In genomic region chr13:29540334-29540733, GRCh38 we compare ENCODE assay signal across 22 cellular contexts. TPM values are rescaled to one million over a fixed set of nuclear protein-coding genes. Genes with fewer than 3 reads are reported as not detected.
A peak's percentile ranks its signal among the peaks of the same experiment; 100 is the strongest.
DNase-seq lines count a peak whose midpoint lies in the region; FAIRE-seq and TF ChIP-seq lines count a peak whose summit lies in the region.
"Had no signal": no experiment of that assay in that cellular context is flagged by ENCODE, and none has a peak within 500 bp of the region (broad histone marks: within the 10 kb centered on the region; RNA-seq: fewer than 3 reads in every experiment).

No MANE protein-coding gene starts in this region.

- H3K4me2 ChIP-seq in OCI-LY1 (ENCODE audit: low read length) (no peak overlapping the region), H1 (ENCODE audit: insufficient read depth in 1 of 2, low read depth in 2 of 2, low read length in 2 of 2) (peak overlapping the region; percentile 20 to 30; a peak in 1 of 4 replicates), trophoblast cell (ENCODE audit: low read length) (no peak overlapping the region)
- H3K4me2 ChIP-seq: KMS-11 had no signal

- peak overlapping the region; percentile 69 for H3K27ac Mint-ChIP-seq in activated CD4-positive, alpha-beta memory T cell treated with anti-CD3 and anti-CD28 coated beads for 36 hours
- no peak overlapping the region for H3K27ac Mint-ChIP-seq in activated CD4-positive, alpha-beta memory T cell treated with anti-CD3 and anti-CD28 coated beads, Interleukin-2, amount 10 ng/mL, durations not matched to agents 7 days and 5 days

- H3F3A ChIP-seq in OCI-LY1 (ENCODE audit: insufficient read depth, low read length), result no peaks in the 10 kb centered on the region

- H2BK15ac ChIP-seq in H1 (ENCODE audit: low read length), result no peak overlapping the region

- TF ChIP-seq POLR2A in H1 (IDR thresholded peaks at IDR 0.05; ENCODE audit: control extremely low read depth in 1 of 2, low read depth in 2 of 2, low read length in 2 of 2), result no peak

- H3K9me2 ChIP-seq in OCI-LY1 (ENCODE audit: low read depth, low read length), result no peaks in the 10 kb centered on the region

- H3K9me3 ChIP-seq in OCI-LY1 (ENCODE audit: low read length) (no peaks in the 10 kb centered on the region), H1 (ENCODE audit: insufficient read depth in 2 of 2, low read depth in 1 of 2, low read length in 1 of 2) (no peaks in the 10 kb centered on the region), trophoblast cell (ENCODE audit: insufficient read depth, low read depth, low read length) (peaks cover 2% of the 10 kb centered on the region)
- H3K9me3 ChIP-seq: Caco-2 had no signal

- intact Hi-C loops in activated CD4-positive, alpha-beta memory T cell treated with anti-CD3 and anti-CD28 coated beads for 36 hours (cut with micrococcal nuclease), result no loop called here

- no peak overlapping the region for H4K5ac ChIP-seq in H1 (ENCODE audit: insufficient read length, low read depth, low read length)

- H3K27me3 Mint-ChIP-seq in activated CD4-positive, alpha-beta memory T cell treated with anti-CD3 and anti-CD28 coated beads for 36 hours, result no peaks in the 10 kb centered on the region
- no peaks in the 10 kb centered on the region for H3K27me3 Mint-ChIP-seq in activated CD4-positive, alpha-beta memory T cell treated with anti-CD3 and anti-CD28 coated beads, Interleukin-2, amount 10 ng/mL, durations not matched to agents 7 days and 5 days
- H3K27me3 Mint-ChIP-seq: CD4-positive, CD25-positive, alpha-beta regulatory T cell had no signal

- H2AFZ ChIP-seq in OCI-LY1 (ENCODE audit: low read length) (no peak overlapping the region), H1 (ENCODE audit: low read length) (no peak overlapping the region), trophoblast cell (ENCODE audit: insufficient read depth, low read length, poor library complexity) (no peak overlapping the region)

- peaks cover 29% of the 10 kb centered on the region for H3K36me3 Mint-ChIP-seq in activated CD4-positive, alpha-beta memory T cell treated with anti-CD3 and anti-CD28 coated beads for 36 hours
- H3K36me3 Mint-ChIP-seq in activated CD4-positive, alpha-beta memory T cell treated with anti-CD3 and anti-CD28 coated beads, Interleukin-2, amount 10 ng/mL, durations not matched to agents 7 days and 5 days (ENCODE audit: low read depth), result peaks cover 19% of the 10 kb centered on the region

- TF ChIP-seq RAD21 in H1 (IDR thresholded peaks at IDR 0.05 in 1 of 2, conservative IDR thresholded peaks at IDR 0.05 in 1 of 2; ENCODE audit: low read depth in 2 of 2, low read length in 2 of 2), result no peak

- no peak for TF ChIP-seq EP300 in H1 (IDR thresholded peaks at IDR 0.05; ENCODE audit: borderline replicate concordance in 1 of 2, low read depth in 2 of 2, low read length in 2 of 2)

- H3K79me2 ChIP-seq in OCI-LY1 (ENCODE audit: insufficient read depth, low read length), result peaks cover 26% of the 10 kb centered on the region
- peaks cover 3 to 93% of the 10 kb centered on the region in 2 experiments for H3K79me2 ChIP-seq in H1 (ENCODE audit: control insufficient read depth in 1 of 2, insufficient read depth in 2 of 2, low read length in 2 of 2)
- peaks cover 2% of the 10 kb centered on the region for H3K79me2 ChIP-seq in trophoblast cell (ENCODE audit: control insufficient read depth, insufficient read depth, low read length, poor library complexity)

- WGBS in H1 (ENCODE audit: extremely low coverage in 1 of 2, insufficient coverage in 1 of 2, insufficient read length in 1 of 2, insufficient replicate concordance in 2 of 2, low coverage in 1 of 2, low lambda C conversion rate in 2 of 2, missing lambda C conversion rate in 1 of 2), 2 experiments, result 61% methylated on average over 5 of the region's 5 CpGs; no CpG with 5 or more reads in 1 of the 2 experiments
- no CpG with 5 or more reads among the region's 5 CpGs for WGBS in trophoblast cell (ENCODE audit: extremely low coverage, insufficient coverage, insufficient read length)

- H2BK20ac ChIP-seq in H1 (ENCODE audit: low read length), result no peak overlapping the region

- H3K9ac ChIP-seq in OCI-LY1 (ENCODE audit: low read length) (no peak overlapping the region), H1 (replicated peaks in 1 of 4; ENCODE audit: extremely low read depth in 1 of 4, low read depth in 3 of 4, low read length in 3 of 4) (no peak overlapping the region), trophoblast cell (ENCODE audit: low read length) (no peak overlapping the region)
- H3K9ac ChIP-seq: KMS-11 had no signal

- H2BK5ac ChIP-seq in H1 (ENCODE audit: low read depth, low read length) (peak overlapping the region; percentile 35; the same call in 1 of the 2 replicates), trophoblast cell (ENCODE audit: low read depth, low read length, poor library complexity) (no peak overlapping the region)

- no peak overlapping the region for H3K18ac ChIP-seq in H1 (ENCODE audit: extremely low read depth, low read length)
- H3K18ac ChIP-seq in trophoblast cell (ENCODE audit: low read length), result no peak overlapping the region

- peak overlapping the region; percentile 16 for H3K27ac ChIP-seq in OCI-LY1 (ENCODE audit: low read depth, low read length, poor library complexity, severe bottlenecking)
- H3K27ac ChIP-seq in H1 (ENCODE audit: low read depth, low read length), result no peak overlapping the region
- H3K27ac ChIP-seq in trophoblast cell (ENCODE audit: low read depth, low read length), result peak overlapping the region; percentile 9
- H3K27ac ChIP-seq: KMS-11 had no signal

- no peak overlapping the region for H3K4me3 Mint-ChIP-seq in activated CD4-positive, alpha-beta memory T cell treated with anti-CD3 and anti-CD28 coated beads for 36 hours
- no peak overlapping the region for H3K4me3 Mint-ChIP-seq in activated CD4-positive, alpha-beta memory T cell treated with anti-CD3 and anti-CD28 coated beads, Interleukin-2, amount 10 ng/mL, durations not matched to agents 7 days and 5 days
- H3K4me3 Mint-ChIP-seq: CD4-positive, CD25-positive, alpha-beta regulatory T cell had no signal

- H3K4ac ChIP-seq in H1 (replicated peaks; ENCODE audit: insufficient read length, low read depth, low read length), result no peak overlapping the region
- H3K4ac ChIP-seq in trophoblast cell (ENCODE audit: low read depth, low read length), result no peak overlapping the region

- H2BK120ac ChIP-seq in H1 (replicated peaks; ENCODE audit: low read depth, low read length) (no peak overlapping the region), trophoblast cell (ENCODE audit: insufficient read depth, low read length, poor library complexity) (no peak overlapping the region)

- H4K91ac ChIP-seq in H1 (replicated peaks; ENCODE audit: insufficient read length, low read length) (no peak overlapping the region), trophoblast cell (ENCODE audit: low read depth, low read length) (no peak overlapping the region)

- no peaks in the 10 kb centered on the region for H3K23me2 ChIP-seq in H1 (ENCODE audit: low read depth, low read length)

- H3K4me1 Mint-ChIP-seq in activated CD4-positive, alpha-beta memory T cell treated with anti-CD3 and anti-CD28 coated beads for 36 hours (ENCODE audit: low read depth), result peaks cover 42% of the 10 kb centered on the region
- H3K4me1 Mint-ChIP-seq in activated CD4-positive, alpha-beta memory T cell treated with anti-CD3 and anti-CD28 coated beads, Interleukin-2, amount 10 ng/mL, durations not matched to agents 7 days and 5 days, result peaks cover 51% of the 10 kb centered on the region

- H3K9me3 Mint-ChIP-seq in activated CD4-positive, alpha-beta memory T cell treated with anti-CD3 and anti-CD28 coated beads for 36 hours, result no peaks in the 10 kb centered on the region
- no peaks in the 10 kb centered on the region for H3K9me3 Mint-ChIP-seq in activated CD4-positive, alpha-beta memory T cell treated with anti-CD3 and anti-CD28 coated beads, Interleukin-2, amount 10 ng/mL, durations not matched to agents 7 days and 5 days
- H3K9me3 Mint-ChIP-seq: CD4-positive, CD25-positive, alpha-beta regulatory T cell had no signal

- H4K20me1 ChIP-seq in OCI-LY1 (ENCODE audit: insufficient read depth, low read length) (no peaks in the 10 kb centered on the region), H1 (replicated peaks in 1 of 2; ENCODE audit: control insufficient read depth in 1 of 2, insufficient read depth in 2 of 2, low read length in 2 of 2) (peaks cover 20 to 28% of the 10 kb centered on the region in 2 experiments)

- POLR2A ChIA-PET in activated CD4-positive, alpha-beta memory T cell treated with anti-CD3 and anti-CD28 coated beads for 36 hours (lab: Charles Lee), result no interaction called here
- POLR2A ChIA-PET in activated CD4-positive, alpha-beta memory T cell treated with anti-CD3 and anti-CD28 coated beads, Interleukin-2, amount 10 ng/mL, durations not matched to agents 7 days and 5 days (lab: Charles Lee), result no interaction called here
- POLR2A ChIA-PET in H1 (lab: Charles Lee; ENCODE audit: partially characterized antibody), result interaction anchor here (0.9 to 1.8 kb wide), 3 partner anchors 13 to 55 kb away, joined by 3 to 5 read pairs (median 3); partner anchors contain the start of gene SLC7A1

- no peak for DNase-seq in activated CD4-positive, alpha-beta memory T cell treated with anti-CD3 and anti-CD28 coated beads for 36 hours
- DNase-seq in activated CD4-positive, alpha-beta memory T cell treated with anti-CD3 and anti-CD28 coated beads, Interleukin-2, amount 10 ng/mL, durations not matched to agents 7 days and 5 days, result no peak
- DNase-seq in H1 (ENCODE audit: low read depth in 1 of 2, low spot score in 2 of 2) (no peak), trophoblast cell (peak; percentile 40 to 51), HCEC 1CT (no peak), NCI-H345 (lab: John Stamatoyannopoulos, UW) (no peak)
- DNase-seq in stimulated activated CD8-positive, alpha-beta memory T cell treated with anti-CD3 and anti-CD28 coated beads, Interleukin-4, amount 100 ng/mL, for 48 hours, result no peak
- DNase-seq: 8988T; Caco-2; EL; GOT3; MV-4-11; NCI-H1694 treated with DMSO at 0.1 percent for 48 hours; NCI-H510A; NCI-H748 treated with DMSO at 0.1 percent for 48 hours; NK-92 treated with Interleukin-12 subunit alpha and Interleukin-12 subunit beta, amount 100 ng/mL, for 24 hours; OCI-M1; SIG-M5 had no signal

- FAIRE-seq in H1 (lab: Jason Lieb, UNC), result no peak
- FAIRE-seq: GM12878 had no signal

- TF ChIP-seq CTCF in OCI-LY1 (IDR thresholded peaks at IDR 0.05; ENCODE audit: low read length) (no peak), H1 (IDR thresholded peaks at IDR 0.05; ENCODE audit: control extremely low read depth in 1 of 3, insufficient read depth in 1 of 3, low read depth in 1 of 3, low read length in 3 of 3) (no peak)

- H3K4me1 ChIP-seq in OCI-LY1 (ENCODE audit: insufficient read depth, low read length, severe bottlenecking) (peaks cover 39% of the 10 kb centered on the region), H1 (replicated peaks in 1 of 4; ENCODE audit: control insufficient read depth in 3 of 4, insufficient read depth in 4 of 4, low read length in 3 of 4) (peaks cover 2 to 13% (median 8%) of the 10 kb centered on the region in 4 experiments; a peak in 6 of 7 replicates), trophoblast cell (ENCODE audit: control insufficient read depth in 1 of 2, insufficient read depth in 2 of 2, low read length in 2 of 2) (peaks cover 32 to 50% of the 10 kb centered on the region in 2 experiments)
- H3K4me1 ChIP-seq: Caco-2 had no signal

- H3K27me3 ChIP-seq in OCI-LY1 (ENCODE audit: insufficient read depth, low read length) (no peaks in the 10 kb centered on the region), H1 (replicated peaks in 1 of 4; ENCODE audit: control insufficient read depth in 3 of 4, extremely low read depth in 1 of 4, insufficient read depth in 3 of 4, low read length in 3 of 4) (no peaks in the 10 kb centered on the region), trophoblast cell (ENCODE audit: insufficient read depth, low read length) (no peaks in the 10 kb centered on the region)

- no peak overlapping the region for H4K8ac ChIP-seq in H1 (ENCODE audit: extremely low read depth, insufficient read depth, low read length)
- H4K8ac ChIP-seq in trophoblast cell (ENCODE audit: low read depth, low read length), result no peak overlapping the region

- H3K23ac ChIP-seq in H1 (ENCODE audit: insufficient read length) (no peak overlapping the region), trophoblast cell (ENCODE audit: low read length) (no peak overlapping the region)

- H3K79me1 ChIP-seq in H1 (ENCODE audit: low read depth, low read length) (peaks cover 29% of the 10 kb centered on the region), trophoblast cell (ENCODE audit: low read length) (peaks cover 6% of the 10 kb centered on the region)

- H3K36me3 ChIP-seq in OCI-LY1 (ENCODE audit: insufficient read depth, low read length) (peaks cover 56% of the 10 kb centered on the region; the same call in 1 of the 2 replicates), H1 (ENCODE audit: control insufficient read depth in 2 of 4, insufficient read depth in 4 of 4, low read length in 3 of 4) (peaks cover 0 to 18% (median 4%) of the 10 kb centered on the region in 4 experiments; a peak in 4 of 8 replicates), trophoblast cell (ENCODE audit: control insufficient read depth in 1 of 2, insufficient read depth in 2 of 2, low read length in 2 of 2) (peaks cover 12 to 16% of the 10 kb centered on the region in 2 experiments)

- H2BK12ac ChIP-seq in H1 (ENCODE audit: low read depth, low read length), result no peak overlapping the region
- no peak overlapping the region for H2BK12ac ChIP-seq in trophoblast cell (ENCODE audit: low read length)

- H3K4me3 ChIP-seq in OCI-LY1 (ENCODE audit: low read depth, low read length, poor library complexity, severe bottlenecking) (no peak overlapping the region), H1 (ENCODE audit: extremely low read depth in 1 of 4, insufficient read depth in 2 of 4, low read depth in 3 of 4, low read length in 4 of 4) (no peak overlapping the region), trophoblast cell (ENCODE audit: low read depth, low read length) (no peak overlapping the region)
- H3K4me3 ChIP-seq: GM12878 had no signal

- no peak overlapping the region for H4K12ac ChIP-seq in trophoblast cell (ENCODE audit: low read depth, low read length)

- H3K14ac ChIP-seq in H1 (ENCODE audit: insufficient read length) (no peak overlapping the region), trophoblast cell (ENCODE audit: low read length) (no peak overlapping the region)

- no peak overlapping the region for H3K56ac ChIP-seq in H1 (replicated peaks; ENCODE audit: insufficient read length, low read depth, low read length)

- no peak overlapping the region for H2AK5ac ChIP-seq in H1 (ENCODE audit: low read depth, low read length)
- H2AK5ac ChIP-seq in trophoblast cell (ENCODE audit: low read length), result no peak overlapping the region

- CTCF ChIA-PET in activated CD4-positive, alpha-beta memory T cell treated with anti-CD3 and anti-CD28 coated beads for 36 hours (lab: Charles Lee), result no interaction called here
- CTCF ChIA-PET in activated CD4-positive, alpha-beta memory T cell treated with anti-CD3 and anti-CD28 coated beads, Interleukin-2, amount 10 ng/mL, durations not matched to agents 7 days and 5 days (lab: Charles Lee), result no interaction called here
- CTCF ChIA-PET in H1 (lab: Charles Lee; ENCODE audit: partially characterized antibody), result interaction anchor here (0.9 to 3.8 kb wide), 2 partner anchors 31 to 167 kb away, joined by 3 to 16 read pairs; no protein-coding TSS in a partner anchor

RNA-seq across cellular contexts. Expression of gene SLC7A1, which starts 55.2 kb away (rescaled TPM):
- total RNA-seq in activated CD4-positive, alpha-beta memory T cell treated with anti-CD3 and anti-CD28 coated beads for 36 hours, result 100 to 1,000 TPM; 106 to 114 TPM
- 10 to 100 TPM; 90.3 to 92.1 TPM for total RNA-seq in activated CD4-positive, alpha-beta memory T cell treated with anti-CD3 and anti-CD28 coated beads, Interleukin-2, amount 10 ng/mL, durations not matched to agents 7 days and 5 days
- 107 and 114 TPM in 2 replicates for total RNA-seq in H1 (2021; fragmentation: NEBNext Ultra II Directional; extraction: Animal tissue kit (Norgen Biotek cat#: 25700))
- 26.8 and 44.5 TPM in 2 replicates for polyA plus RNA-seq in H1 (2011; rRNA removed)
- 24.8 TPM for polyA plus RNA-seq in H1 (2011; cell fraction: cytosol; rRNA removed)
- polyA plus RNA-seq in H1 (2011; cell fraction: nucleus; rRNA removed), result 56.4 TPM
- polyA plus RNA-seq in H1 (2012, experiment 1 of 2), result 39.3 to 50.8 TPM (median 47.6 TPM) in 4 replicates
- polyA plus RNA-seq in H1 (2012, experiment 2 of 2), result 32.9 TPM
- polyA plus RNA-seq in H1 (2013, experiment 1 of 2), result 65.9 TPM
- 59.6 TPM for polyA plus RNA-seq in H1 (2013, experiment 2 of 2)
- 65.5 and 70.8 TPM in 2 replicates for polyA minus RNA-seq in H1 (2011; rRNA and poly(A)+ RNA removed)
- polyA minus RNA-seq in H1 (2011; cell fraction: cytosol; rRNA and poly(A)+ RNA removed), result 51.4 TPM
- polyA minus RNA-seq in H1 (2011; cell fraction: nucleus; rRNA and poly(A)+ RNA removed), result 52.4 TPM
- 42.5 and 45.6 TPM in 2 replicates for polyA plus RNA-seq in trophoblast cell (2013)

Comparison
In these comparisons a context has a peak if more than half of its experiments do, and no peak if none do; other contexts are left out.
1. DNase-seq: peak in trophoblast cell (2 of 2); none in activated CD4-positive, alpha-beta memory T cell treated with anti-CD3 and anti-CD28 coated beads for 36 hours (single experiment), activated CD4-positive, alpha-beta memory T cell treated with anti-CD3 and anti-CD28 coated beads, Interleukin-2, amount 10 ng/mL, durations not matched to agents 7 days and 5 days (single experiment), H1 (0 of 2), HCEC 1CT (single experiment), stimulated activated CD8-positive, alpha-beta memory T cell treated with anti-CD3 and anti-CD28 coated beads, Interleukin-4, amount 100 ng/mL, for 48 hours (single experiment) and NCI-H345 (single experiment).
2. H3K4me2 ChIP-seq: peak in H1 (2 of 2); none in OCI-LY1 (single experiment) and trophoblast cell (single experiment).